ENCODE assay signal across 1 cellular context in the genomic region with DNA sequence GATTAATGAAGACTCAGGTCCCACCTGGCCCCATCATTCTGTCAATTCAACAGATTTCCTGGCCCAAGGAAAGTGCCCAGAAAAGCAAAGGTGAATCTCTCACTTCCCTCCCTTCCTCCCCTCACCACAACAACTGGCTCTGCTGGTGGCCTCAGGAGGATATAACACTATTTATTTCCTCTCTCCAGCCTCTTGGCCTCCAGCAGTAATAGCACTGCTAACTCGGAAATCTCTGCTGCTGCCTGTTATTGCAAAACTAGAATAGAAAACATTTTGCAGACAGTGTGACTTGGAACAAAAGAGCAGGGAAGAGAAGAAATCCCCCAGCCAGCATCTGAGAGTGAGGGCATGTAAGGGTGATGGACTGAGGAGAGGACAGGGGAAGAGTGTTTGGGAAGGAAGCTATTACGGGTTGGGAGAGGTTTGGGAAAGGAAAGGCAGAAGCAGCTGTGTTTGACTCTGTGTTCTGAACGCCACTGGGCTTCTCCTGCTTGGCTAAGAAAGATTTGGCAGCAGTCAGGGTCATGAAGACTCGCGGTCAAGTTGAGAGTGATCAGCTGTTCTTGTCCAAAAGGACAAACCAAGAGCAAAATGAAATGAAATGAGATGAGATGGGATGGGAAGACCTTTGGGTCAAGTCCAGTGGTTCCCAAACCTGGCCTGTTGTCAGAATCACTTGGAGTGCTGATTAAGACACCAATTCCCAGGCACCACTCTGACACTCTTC.
TF ChIP-seq lines count a peak whose summit lies in the region.

No MANE protein-coding gene starts in this region.

TF ChIP-seq in IMR-90, 13 proteins besides CTCF, POLR2A, EP300 and RAD21 (continued from another document):
- TF ChIP-seq, protein P1, sequence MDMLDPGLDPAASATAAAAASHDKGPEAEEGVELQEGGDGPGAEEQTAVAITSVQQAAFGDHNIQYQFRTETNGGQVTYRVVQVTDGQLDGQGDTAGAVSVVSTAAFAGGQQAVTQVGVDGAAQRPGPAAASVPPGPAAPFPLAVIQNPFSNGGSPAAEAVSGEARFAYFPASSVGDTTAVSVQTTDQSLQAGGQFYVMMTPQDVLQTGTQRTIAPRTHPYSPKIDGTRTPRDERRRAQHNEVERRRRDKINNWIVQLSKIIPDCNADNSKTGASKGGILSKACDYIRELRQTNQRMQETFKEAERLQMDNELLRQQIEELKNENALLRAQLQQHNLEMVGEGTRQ (IDR thresholded peaks at IDR 0.05; ENCODE audit: low read depth, low read length): no peak
- TF ChIP-seq CEBPB (IDR thresholded peaks at IDR 0.05; ENCODE audit: low read depth, low read length): no peak
- TF ChIP-seq CHD1 (IDR thresholded peaks at IDR 0.05; ENCODE audit: low read depth, low read length): no peak
- TF ChIP-seq, protein P2, sequence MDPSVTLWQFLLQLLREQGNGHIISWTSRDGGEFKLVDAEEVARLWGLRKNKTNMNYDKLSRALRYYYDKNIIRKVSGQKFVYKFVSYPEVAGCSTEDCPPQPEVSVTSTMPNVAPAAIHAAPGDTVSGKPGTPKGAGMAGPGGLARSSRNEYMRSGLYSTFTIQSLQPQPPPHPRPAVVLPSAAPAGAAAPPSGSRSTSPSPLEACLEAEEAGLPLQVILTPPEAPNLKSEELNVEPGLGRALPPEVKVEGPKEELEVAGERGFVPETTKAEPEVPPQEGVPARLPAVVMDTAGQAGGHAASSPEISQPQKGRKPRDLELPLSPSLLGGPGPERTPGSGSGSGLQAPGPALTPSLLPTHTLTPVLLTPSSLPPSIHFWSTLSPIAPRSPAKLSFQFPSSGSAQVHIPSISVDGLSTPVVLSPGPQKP (IDR thresholded peaks at IDR 0.05; ENCODE audit: borderline replicate concordance, low read depth, low read length): no peak
- no peak for TF ChIP-seq NFE2L2 (IDR thresholded peaks at IDR 0.05; ENCODE audit: low read depth, low read length)
- no peak for TF ChIP-seq RFX5 (IDR thresholded peaks at IDR 0.05; ENCODE audit: low read depth, low read length)
- TF ChIP-seq FOS (IDR thresholded peaks at IDR 0.05; ENCODE audit: low read depth, low read length): no peak
- no peak for TF ChIP-seq MAZ (IDR thresholded peaks at IDR 0.05; ENCODE audit: borderline replicate concordance, low read depth, low read length)
